ENCODE assay signal across 9 cellular contexts in genomic region chr16:153129-153521, GRCh38. TPM values are rescaled to one million over a fixed set of nuclear protein-coding genes. Genes with fewer than 3 reads are reported as not detected.
A peak's percentile ranks its signal among the peaks of the same experiment; 100 is the strongest.
DNase-seq lines count a peak whose midpoint lies in the region; ATAC-seq, FAIRE-seq and TF ChIP-seq lines count a peak whose summit lies in the region.
"Not testable (repeated sequence)": the region's sequence is repeated elsewhere in the genome, so short reads cannot be mapped to it uniquely, and the experiment has no call there.
"Had no signal": no experiment of that assay in that cellular context is flagged by ENCODE, and none has a peak within 500 bp of the region (broad histone marks: within the 10 kb centered on the region; RNA-seq: fewer than 3 reads in every experiment).

No MANE protein-coding gene starts in this region.

- CTCF ChIA-PET in H1 (lab: Charles Lee; ENCODE audit: partially characterized antibody): not testable (repeated sequence)

- peak; percentile 57 for FAIRE-seq in H1 (lab: Jason Lieb, UNC)

- not testable (repeated sequence) for H3K23me2 ChIP-seq in H1 (ENCODE audit: low read depth, low read length)

- not testable (repeated sequence) for H3K4ac ChIP-seq in H1 (replicated peaks; ENCODE audit: insufficient read length, low read depth, low read length)

- ATAC-seq in upper lobe of right lung: peak; percentile 54

- not testable (repeated sequence) for H2BK120ac ChIP-seq in H1 (replicated peaks; ENCODE audit: low read depth, low read length)

- not testable (repeated sequence) for H3K4me3 ChIP-seq in H1 (ENCODE audit: extremely low read depth in 1 of 4, insufficient read depth in 2 of 4, low read depth in 3 of 4, low read length in 4 of 4); upper lobe of right lung

- peaks cover 2 to 38% (median 29%) of the 10 kb centered on the region in 4 experiments for H3K27me3 ChIP-seq in H1 (replicated peaks in 1 of 4; ENCODE audit: control insufficient read depth in 3 of 4, extremely low read depth in 1 of 4, insufficient read depth in 3 of 4, low read length in 3 of 4)
- H3K27me3 ChIP-seq in upper lobe of right lung: not testable (repeated sequence)

- H3K36me3 ChIP-seq in H1 (ENCODE audit: control insufficient read depth in 2 of 4, insufficient read depth in 4 of 4, low read length in 3 of 4); upper lobe of right lung: not testable (repeated sequence)

- H3K14ac ChIP-seq in H1 (ENCODE audit: insufficient read length): not testable (repeated sequence)

- POLR2A ChIA-PET in H1 (lab: Charles Lee; ENCODE audit: partially characterized antibody): not testable (repeated sequence)

- not testable (repeated sequence) for H2AK5ac ChIP-seq in H1 (ENCODE audit: low read depth, low read length)

- H3K27ac ChIP-seq in H1 (ENCODE audit: low read depth, low read length); upper lobe of right lung: not testable (repeated sequence)

- H3K56ac ChIP-seq in H1 (replicated peaks; ENCODE audit: insufficient read length, low read depth, low read length): not testable (repeated sequence)

- H3K18ac ChIP-seq in H1 (ENCODE audit: extremely low read depth, low read length): not testable (repeated sequence)

- not testable (repeated sequence) for TF ChIP-seq RAD21 in H1 (IDR thresholded peaks at IDR 0.05 in 1 of 2, conservative IDR thresholded peaks at IDR 0.05 in 1 of 2; ENCODE audit: low read depth in 2 of 2, low read length in 2 of 2)

- H3K4me2 ChIP-seq in H1 (ENCODE audit: insufficient read depth in 1 of 2, low read depth in 2 of 2, low read length in 2 of 2): not testable (repeated sequence)

- TF ChIP-seq POLR2A in H1 (IDR thresholded peaks at IDR 0.05; ENCODE audit: control extremely low read depth in 1 of 2, low read depth in 2 of 2, low read length in 2 of 2): not testable (repeated sequence)

- not testable (repeated sequence) for TF ChIP-seq EP300 in H1 (IDR thresholded peaks at IDR 0.05; ENCODE audit: borderline replicate concordance in 1 of 2, low read depth in 2 of 2, low read length in 2 of 2)

- not testable (repeated sequence) for H2BK15ac ChIP-seq in H1 (ENCODE audit: low read length)

- DNase-seq in H1 (ENCODE audit: low read depth in 1 of 2, low spot score in 2 of 2); upper lobe of right lung: not testable (repeated sequence)

- not testable (repeated sequence) for H3K4me1 ChIP-seq in H1 (replicated peaks in 1 of 4; ENCODE audit: control insufficient read depth in 3 of 4, insufficient read depth in 4 of 4, low read length in 3 of 4); upper lobe of right lung

- not testable (repeated sequence) for TF ChIP-seq CTCF in H1 (IDR thresholded peaks at IDR 0.05; ENCODE audit: control extremely low read depth in 1 of 3, insufficient read depth in 1 of 3, low read depth in 1 of 3, low read length in 3 of 3); upper lobe of right lung (IDR thresholded peaks at IDR 0.05)

- not testable (repeated sequence) for H3K9ac ChIP-seq in H1 (replicated peaks in 1 of 4; ENCODE audit: extremely low read depth in 1 of 4, low read depth in 3 of 4, low read length in 3 of 4)

- WGBS in H1 (ENCODE audit: extremely low coverage in 1 of 2, insufficient coverage in 1 of 2, insufficient read length in 1 of 2, insufficient replicate concordance in 2 of 2, low coverage in 1 of 2, low lambda C conversion rate in 2 of 2, missing lambda C conversion rate in 1 of 2), 2 experiments: no CpG with 5 or more reads among the region's 6 CpGs

- not testable (repeated sequence) for H4K20me1 ChIP-seq in H1 (replicated peaks in 1 of 2; ENCODE audit: control insufficient read depth in 1 of 2, insufficient read depth in 2 of 2, low read length in 2 of 2)

- not testable (repeated sequence) for H3K23ac ChIP-seq in H1 (ENCODE audit: insufficient read length)

- H2BK20ac ChIP-seq in H1 (ENCODE audit: low read length): not testable (repeated sequence)

- H2AFZ ChIP-seq in H1 (ENCODE audit: low read length): not testable (repeated sequence)

- not testable (repeated sequence) for H2BK12ac ChIP-seq in H1 (ENCODE audit: low read depth, low read length)

- H3K79me1 ChIP-seq in H1 (ENCODE audit: low read depth, low read length): not testable (repeated sequence)

- H4K91ac ChIP-seq in H1 (replicated peaks; ENCODE audit: insufficient read length, low read length): not testable (repeated sequence)

- H4K5ac ChIP-seq in H1 (ENCODE audit: insufficient read length, low read depth, low read length): not testable (repeated sequence)

- H3K79me2 ChIP-seq in H1 (ENCODE audit: control insufficient read depth in 1 of 2, insufficient read depth in 2 of 2, low read length in 2 of 2): not testable (repeated sequence)

- intact Hi-C loops in upper lobe of right lung (cut with DNase I): not testable (repeated sequence)

- H4K8ac ChIP-seq in H1 (ENCODE audit: extremely low read depth, insufficient read depth, low read length): not testable (repeated sequence)

- not testable (repeated sequence) for H2BK5ac ChIP-seq in H1 (ENCODE audit: low read depth, low read length)

- H3K9me3 ChIP-seq in H1 (ENCODE audit: insufficient read depth in 2 of 2, low read depth in 1 of 2, low read length in 1 of 2); upper lobe of right lung: not testable (repeated sequence)

RNA-seq across cellular contexts. Expression of gene HBZ, which starts 0.7 kb away (rescaled TPM):
- not detected in 2 replicates for total RNA-seq in H1 (2021; fragmentation: NEBNext Ultra II Directional; extraction: Animal tissue kit (Norgen Biotek cat#: 25700))
- 0.12 TPM in 1 of 2 replicates, not detected in the other for polyA plus RNA-seq in H1 (2011; rRNA removed)
- polyA plus RNA-seq in H1 (2011; cell fraction: cytosol; rRNA removed): 0.12 TPM
- polyA plus RNA-seq in H1 (2011; cell fraction: nucleus; rRNA removed): 0.20 TPM
- not detected in 4 replicates for polyA plus RNA-seq in H1 (2012, experiment 1 of 2)
- polyA plus RNA-seq in H1 (2012, experiment 2 of 2): not detected
- 0.14 TPM for polyA plus RNA-seq in H1 (2013, experiment 1 of 2)
- 0.22 TPM for polyA plus RNA-seq in H1 (2013, experiment 2 of 2)
- polyA minus RNA-seq in H1 (2011; rRNA and poly(A)+ RNA removed): not detected in 2 replicates
- polyA minus RNA-seq in H1 (2011; cell fraction: cytosol; rRNA and poly(A)+ RNA removed): 6.6 TPM
- polyA minus RNA-seq in H1 (2011; cell fraction: nucleus; rRNA and poly(A)+ RNA removed): not detected
- total RNA-seq in upper lobe of right lung: not detected
- total RNA-seq: activated CD8-positive, alpha-beta memory T cell treated with anti-CD3 and anti-CD28 coated beads for 36 hours; CD4-positive, alpha-beta T cell; frontal cortex; IMR-90; mononuclear cell; prostate gland; SK-MEL-5 had no signal
- polyA plus RNA-seq: IMR-90 had no signal

RNA-seq across cellular contexts. Expression of gene HBM, which starts 12.7 kb away (rescaled TPM):
- total RNA-seq in H1 (2021; fragmentation: NEBNext Ultra II Directional; extraction: Animal tissue kit (Norgen Biotek cat#: 25700)): not detected in 2 replicates
- 0.78 and 0.88 TPM in 2 replicates for polyA plus RNA-seq in H1 (2011; rRNA removed)
- polyA plus RNA-seq in H1 (2011; cell fraction: cytosol; rRNA removed): not detected
- polyA plus RNA-seq in H1 (2011; cell fraction: nucleus; rRNA removed): not detected
- polyA plus RNA-seq in H1 (2012, experiment 1 of 2): not detected in 4 replicates
- not detected for polyA plus RNA-seq in H1 (2012, experiment 2 of 2)
- not detected for polyA plus RNA-seq in H1 (2013, experiment 1 of 2)
- polyA plus RNA-seq in H1 (2013, experiment 2 of 2): not detected
- polyA minus RNA-seq in H1 (2011; rRNA and poly(A)+ RNA removed): not detected in 2 replicates
- not detected for polyA minus RNA-seq in H1 (2011; cell fraction: cytosol; rRNA and poly(A)+ RNA removed)
- polyA minus RNA-seq in H1 (2011; cell fraction: nucleus; rRNA and poly(A)+ RNA removed): not detected
- not detected for total RNA-seq in upper lobe of right lung
- total RNA-seq: activated CD8-positive, alpha-beta memory T cell treated with anti-CD3 and anti-CD28 coated beads for 36 hours; CD4-positive, alpha-beta T cell; IMR-90; mononuclear cell; prostate gland; SK-MEL-5 had no signal
- polyA plus RNA-seq: IMR-90 had no signal

RNA-seq across cellular contexts. Expression of gene NPRL3, which starts 14.7 kb away (rescaled TPM):
- 34.2 and 37.8 TPM in 2 replicates for total RNA-seq in H1 (2021; fragmentation: NEBNext Ultra II Directional; extraction: Animal tissue kit (Norgen Biotek cat#: 25700))
- 22.9 and 37.8 TPM in 2 replicates for polyA plus RNA-seq in H1 (2011; rRNA removed)
- 12.3 TPM for polyA plus RNA-seq in H1 (2011; cell fraction: cytosol; rRNA removed)
- 50.7 TPM for polyA plus RNA-seq in H1 (2011; cell fraction: nucleus; rRNA removed)
- polyA plus RNA-seq in H1 (2012, experiment 1 of 2): 29.5 to 47.7 TPM (median 43.8 TPM) in 4 replicates
- polyA plus RNA-seq in H1 (2012, experiment 2 of 2): 45.1 TPM
- polyA plus RNA-seq in H1 (2013, experiment 1 of 2): 27.6 TPM
- polyA plus RNA-seq in H1 (2013, experiment 2 of 2): 24.6 TPM
- polyA minus RNA-seq in H1 (2011; rRNA and poly(A)+ RNA removed): 18.0 and 22.1 TPM in 2 replicates
- 22.2 TPM for polyA minus RNA-seq in H1 (2011; cell fraction: cytosol; rRNA and poly(A)+ RNA removed)
- 31.8 TPM for polyA minus RNA-seq in H1 (2011; cell fraction: nucleus; rRNA and poly(A)+ RNA removed)
- 30.6 TPM for total RNA-seq in upper lobe of right lung

RNA-seq across cellular contexts. Expression of gene HBA2, which starts 19.6 kb away (rescaled TPM):
- total RNA-seq in H1 (2021; fragmentation: NEBNext Ultra II Directional; extraction: Animal tissue kit (Norgen Biotek cat#: 25700)): 1.1 TPM in 1 of 2 replicates, not detected in the other
- polyA plus RNA-seq in H1 (2011; rRNA removed): 6.1 and 8.1 TPM in 2 replicates
- polyA plus RNA-seq in H1 (2011; cell fraction: cytosol; rRNA removed): 2.7 TPM
- polyA plus RNA-seq in H1 (2011; cell fraction: nucleus; rRNA removed): 4.4 TPM
- 0.80 to 2.8 TPM (median 2.0 TPM) in 4 replicates for polyA plus RNA-seq in H1 (2012, experiment 1 of 2)
- 2.8 TPM for polyA plus RNA-seq in H1 (2012, experiment 2 of 2)
- 3.0 TPM for polyA plus RNA-seq in H1 (2013, experiment 1 of 2)
- polyA plus RNA-seq in H1 (2013, experiment 2 of 2): 3.5 TPM
- 0.41 and 0.61 TPM in 2 replicates for polyA minus RNA-seq in H1 (2011; rRNA and poly(A)+ RNA removed)
- 2.8 TPM for polyA minus RNA-seq in H1 (2011; cell fraction: cytosol; rRNA and poly(A)+ RNA removed)
- polyA minus RNA-seq in H1 (2011; cell fraction: nucleus; rRNA and poly(A)+ RNA removed): 5.1 TPM
- 248 TPM for total RNA-seq in upper lobe of right lung
- total RNA-seq: activated CD8-positive, alpha-beta memory T cell treated with anti-CD3 and anti-CD28 coated beads for 36 hours; CD4-positive, alpha-beta T cell; IMR-90; SK-MEL-5 had no signal
- polyA plus RNA-seq: IMR-90 had no signal

RNA-seq across cellular contexts. Expression of gene HBA1, which starts 23.4 kb away (rescaled TPM):
- total RNA-seq in H1 (2021; fragmentation: NEBNext Ultra II Directional; extraction: Animal tissue kit (Norgen Biotek cat#: 25700)): 1.1 and 2.3 TPM in 2 replicates
- polyA plus RNA-seq in H1 (2011; rRNA removed): 2.3 and 8.6 TPM in 2 replicates
- 2.0 TPM for polyA plus RNA-seq in H1 (2011; cell fraction: cytosol; rRNA removed)
- polyA plus RNA-seq in H1 (2011; cell fraction: nucleus; rRNA removed): 1.6 TPM
- polyA plus RNA-seq in H1 (2012, experiment 1 of 2): 1.2 to 1.6 TPM (median 1.4 TPM) in 3 of 4 replicates, not detected in the other
- polyA plus RNA-seq in H1 (2012, experiment 2 of 2): 4.5 TPM
- polyA plus RNA-seq in H1 (2013, experiment 1 of 2): 2.9 TPM
- polyA plus RNA-seq in H1 (2013, experiment 2 of 2): 3.2 TPM
- not detected in 2 replicates for polyA minus RNA-seq in H1 (2011; rRNA and poly(A)+ RNA removed)
- polyA minus RNA-seq in H1 (2011; cell fraction: cytosol; rRNA and poly(A)+ RNA removed): 10.6 TPM
- not detected for polyA minus RNA-seq in H1 (2011; cell fraction: nucleus; rRNA and poly(A)+ RNA removed)
- total RNA-seq in upper lobe of right lung: 241 TPM
- total RNA-seq: activated CD8-positive, alpha-beta memory T cell treated with anti-CD3 and anti-CD28 coated beads for 36 hours; CD4-positive, alpha-beta T cell; IMR-90; SK-MEL-5 had no signal
